ENCODE assay signal across 1 cellular context in the genomic region with DNA sequence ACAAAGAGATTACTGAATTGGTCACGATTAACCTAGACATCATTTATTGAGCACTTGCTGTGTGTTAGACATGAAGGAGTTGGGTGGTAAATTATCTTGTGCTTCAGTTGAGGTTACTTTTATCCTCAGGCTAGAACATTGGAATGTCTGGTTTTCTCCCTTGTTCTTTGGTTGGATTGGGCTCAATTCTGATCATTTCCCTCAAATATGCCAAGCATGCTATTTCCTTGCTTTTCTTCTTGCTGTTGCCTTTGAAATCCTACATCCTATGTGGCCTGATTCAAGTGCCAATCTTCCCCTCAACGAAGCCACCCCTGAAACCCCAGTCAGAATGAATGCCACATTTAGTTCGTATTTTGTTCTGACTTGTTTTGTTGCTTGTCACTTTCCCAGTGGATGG.
TF ChIP-seq lines count a peak whose summit lies in the region.

No MANE protein-coding gene starts in this region.

TF ChIP-seq in H1, 55 proteins besides CTCF, POLR2A, EP300 and RAD21:
- TF ChIP-seq BRCA1 (IDR thresholded peaks at IDR 0.05; ENCODE audit: low read depth, low read length) (no peak), KDM4A (IDR thresholded peaks at IDR 0.05; ENCODE audit: low read depth, low read length, severe bottlenecking) (no peak), CHD1 (IDR thresholded peaks at IDR 0.05; ENCODE audit: low read depth, low read length) (no peak), POU5F1 (IDR thresholded peaks at IDR 0.05; ENCODE audit: low read depth, low read length) (no peak)
- TF ChIP-seq, protein P1, sequence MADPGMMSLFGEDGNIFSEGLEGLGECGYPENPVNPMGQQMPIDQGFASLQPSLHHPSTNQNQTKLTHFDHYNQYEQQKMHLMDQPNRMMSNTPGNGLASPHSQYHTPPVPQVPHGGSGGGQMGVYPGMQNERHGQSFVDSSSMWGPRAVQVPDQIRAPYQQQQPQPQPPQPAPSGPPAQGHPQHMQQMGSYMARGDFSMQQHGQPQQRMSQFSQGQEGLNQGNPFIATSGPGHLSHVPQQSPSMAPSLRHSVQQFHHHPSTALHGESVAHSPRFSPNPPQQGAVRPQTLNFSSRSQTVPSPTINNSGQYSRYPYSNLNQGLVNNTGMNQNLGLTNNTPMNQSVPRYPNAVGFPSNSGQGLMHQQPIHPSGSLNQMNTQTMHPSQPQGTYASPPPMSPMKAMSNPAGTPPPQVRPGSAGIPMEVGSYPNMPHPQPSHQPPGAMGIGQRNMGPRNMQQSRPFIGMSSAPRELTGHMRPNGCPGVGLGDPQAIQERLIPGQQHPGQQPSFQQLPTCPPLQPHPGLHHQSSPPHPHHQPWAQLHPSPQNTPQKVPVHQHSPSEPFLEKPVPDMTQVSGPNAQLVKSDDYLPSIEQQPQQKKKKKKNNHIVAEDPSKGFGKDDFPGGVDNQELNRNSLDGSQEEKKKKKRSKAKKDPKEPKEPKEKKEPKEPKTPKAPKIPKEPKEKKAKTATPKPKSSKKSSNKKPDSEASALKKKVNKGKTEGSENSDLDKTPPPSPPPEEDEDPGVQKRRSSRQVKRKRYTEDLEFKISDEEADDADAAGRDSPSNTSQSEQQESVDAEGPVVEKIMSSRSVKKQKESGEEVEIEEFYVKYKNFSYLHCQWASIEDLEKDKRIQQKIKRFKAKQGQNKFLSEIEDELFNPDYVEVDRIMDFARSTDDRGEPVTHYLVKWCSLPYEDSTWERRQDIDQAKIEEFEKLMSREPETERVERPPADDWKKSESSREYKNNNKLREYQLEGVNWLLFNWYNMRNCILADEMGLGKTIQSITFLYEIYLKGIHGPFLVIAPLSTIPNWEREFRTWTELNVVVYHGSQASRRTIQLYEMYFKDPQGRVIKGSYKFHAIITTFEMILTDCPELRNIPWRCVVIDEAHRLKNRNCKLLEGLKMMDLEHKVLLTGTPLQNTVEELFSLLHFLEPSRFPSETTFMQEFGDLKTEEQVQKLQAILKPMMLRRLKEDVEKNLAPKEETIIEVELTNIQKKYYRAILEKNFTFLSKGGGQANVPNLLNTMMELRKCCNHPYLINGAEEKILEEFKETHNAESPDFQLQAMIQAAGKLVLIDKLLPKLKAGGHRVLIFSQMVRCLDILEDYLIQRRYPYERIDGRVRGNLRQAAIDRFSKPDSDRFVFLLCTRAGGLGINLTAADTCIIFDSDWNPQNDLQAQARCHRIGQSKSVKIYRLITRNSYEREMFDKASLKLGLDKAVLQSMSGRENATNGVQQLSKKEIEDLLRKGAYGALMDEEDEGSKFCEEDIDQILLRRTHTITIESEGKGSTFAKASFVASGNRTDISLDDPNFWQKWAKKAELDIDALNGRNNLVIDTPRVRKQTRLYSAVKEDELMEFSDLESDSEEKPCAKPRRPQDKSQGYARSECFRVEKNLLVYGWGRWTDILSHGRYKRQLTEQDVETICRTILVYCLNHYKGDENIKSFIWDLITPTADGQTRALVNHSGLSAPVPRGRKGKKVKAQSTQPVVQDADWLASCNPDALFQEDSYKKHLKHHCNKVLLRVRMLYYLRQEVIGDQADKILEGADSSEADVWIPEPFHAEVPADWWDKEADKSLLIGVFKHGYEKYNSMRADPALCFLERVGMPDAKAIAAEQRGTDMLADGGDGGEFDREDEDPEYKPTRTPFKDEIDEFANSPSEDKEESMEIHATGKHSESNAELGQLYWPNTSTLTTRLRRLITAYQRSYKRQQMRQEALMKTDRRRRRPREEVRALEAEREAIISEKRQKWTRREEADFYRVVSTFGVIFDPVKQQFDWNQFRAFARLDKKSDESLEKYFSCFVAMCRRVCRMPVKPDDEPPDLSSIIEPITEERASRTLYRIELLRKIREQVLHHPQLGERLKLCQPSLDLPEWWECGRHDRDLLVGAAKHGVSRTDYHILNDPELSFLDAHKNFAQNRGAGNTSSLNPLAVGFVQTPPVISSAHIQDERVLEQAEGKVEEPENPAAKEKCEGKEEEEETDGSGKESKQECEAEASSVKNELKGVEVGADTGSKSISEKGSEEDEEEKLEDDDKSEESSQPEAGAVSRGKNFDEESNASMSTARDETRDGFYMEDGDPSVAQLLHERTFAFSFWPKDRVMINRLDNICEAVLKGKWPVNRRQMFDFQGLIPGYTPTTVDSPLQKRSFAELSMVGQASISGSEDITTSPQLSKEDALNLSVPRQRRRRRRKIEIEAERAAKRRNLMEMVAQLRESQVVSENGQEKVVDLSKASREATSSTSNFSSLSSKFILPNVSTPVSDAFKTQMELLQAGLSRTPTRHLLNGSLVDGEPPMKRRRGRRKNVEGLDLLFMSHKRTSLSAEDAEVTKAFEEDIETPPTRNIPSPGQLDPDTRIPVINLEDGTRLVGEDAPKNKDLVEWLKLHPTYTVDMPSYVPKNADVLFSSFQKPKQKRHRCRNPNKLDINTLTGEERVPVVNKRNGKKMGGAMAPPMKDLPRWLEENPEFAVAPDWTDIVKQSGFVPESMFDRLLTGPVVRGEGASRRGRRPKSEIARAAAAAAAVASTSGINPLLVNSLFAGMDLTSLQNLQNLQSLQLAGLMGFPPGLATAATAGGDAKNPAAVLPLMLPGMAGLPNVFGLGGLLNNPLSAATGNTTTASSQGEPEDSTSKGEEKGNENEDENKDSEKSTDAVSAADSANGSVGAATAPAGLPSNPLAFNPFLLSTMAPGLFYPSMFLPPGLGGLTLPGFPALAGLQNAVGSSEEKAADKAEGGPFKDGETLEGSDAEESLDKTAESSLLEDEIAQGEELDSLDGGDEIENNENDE (IDR thresholded peaks at IDR 0.05; ENCODE audit: insufficient replicate concordance, low read length) = no peak
TF ChIP-seq in H1: peak in this region for 0.
